In genomic region chr5:124619121-124619520, GRCh38 we compare ENCODE assay signal across 23 cellular contexts.
"Had no signal": no experiment of that assay in that cellular context is flagged by ENCODE, and none has a peak within 500 bp of the region (broad histone marks: within the 10 kb centered on the region; RNA-seq: fewer than 3 reads in every experiment).

No MANE protein-coding gene starts in this region.

- H3K4me2 ChIP-seq: smooth muscle cell had no signal

- H3K4me3 Mint-ChIP-seq: mesothelial cell of epicardium; naive B cell; natural killer cell; stimulated activated memory B cell treated with anti-CD40 and anti-IgM and Interleukin-4, amounts not matched to agents 10 μg/mL and 1 μg/mL and 100 μg/mL, for 72 hours; stimulated activated naive CD8-positive, alpha-beta T cell treated with anti-CD3 and anti-CD28 coated beads, Interleukin-15, amount 100 ng/mL, for 72 hours; type B pancreatic cell had no signal

- H3K27ac ChIP-seq: left ventricle myocardium inferior, ovary, right atrium auricular region, right lobe of liver, tibial nerve, uterus had no signal

- H3K27me3 Mint-ChIP-seq: naive B cell; progenitor cell of endocrine pancreas; stimulated activated memory B cell treated with anti-CD40 and anti-IgM and Interleukin-4, amounts not matched to agents 10 μg/mL and 1 μg/mL and 100 μg/mL, for 72 hours; type B pancreatic cell had no signal

- H3K9me3 ChIP-seq: left ventricle myocardium inferior, ovary, right atrium auricular region, right lobe of liver, tibial nerve, uterus had no signal

- H3K4me1 Mint-ChIP-seq: natural killer cell; stimulated activated naive CD8-positive, alpha-beta T cell treated with anti-CD3 and anti-CD28 coated beads, Interleukin-15, amount 100 ng/mL, for 72 hours had no signal

- ATAC-seq: natural killer cell; right lobe of liver; stimulated activated memory B cell treated with anti-CD40 and anti-IgM and Interleukin-4, amounts not matched to agents 10 μg/mL and 1 μg/mL and 100 μg/mL, for 72 hours; stimulated activated naive CD8-positive, alpha-beta T cell treated with anti-CD3 and anti-CD28 coated beads, Interleukin-15, amount 100 ng/mL, for 72 hours had no signal

- H3K36me3 ChIP-seq: left ventricle myocardium inferior, ovary, right atrium auricular region, right lobe of liver, tibial nerve, uterus had no signal

- H3K27ac Mint-ChIP-seq: mesothelial cell of epicardium; naive B cell; natural killer cell; progenitor cell of endocrine pancreas; stimulated activated memory B cell treated with anti-CD40 and anti-IgM and Interleukin-4, amounts not matched to agents 10 μg/mL and 1 μg/mL and 100 μg/mL, for 72 hours; stimulated activated naive CD8-positive, alpha-beta T cell treated with anti-CD3 and anti-CD28 coated beads, Interleukin-15, amount 100 ng/mL, for 72 hours; type B pancreatic cell had no signal

- DNase-seq: kidney; left ventricle myocardium inferior; mesendoderm; naive B cell; natural killer cell; ovary; right lobe of liver; stimulated activated CD4-positive, alpha-beta T cell treated with anti-CD3 and anti-CD28 coated beads, Interleukin-1b, Interleukin-23, amount 100 ng/mL, for 48 hours; stimulated activated CD4-positive, alpha-beta T cell treated with anti-CD3 and anti-CD28 coated beads, Interleukin-2, amount 100 ng/mL, for 48 hours; stimulated activated CD4-positive, alpha-beta T cell treated with anti-CD3 and anti-CD28 coated beads, Interleukin-4, amount 100 ng/mL, for 4 hours; stimulated activated CD8-positive, alpha-beta memory T cell treated with anti-CD3 and anti-CD28 coated beads, Interleukin-4, amount 100 ng/mL, for 48 hours; stimulated activated naive CD4-positive, alpha-beta T cell treated with Interleukin-2 at 50 U/mL for 16 hours; stimulated activated naive CD8-positive, alpha-beta T cell treated with anti-CD3 and anti-CD28 coated beads, Interleukin-15, amount 100 ng/mL, for 72 hours; substantia nigra; uterus had no signal

- H3K4me3 ChIP-seq: left ventricle myocardium inferior, lung, ovary, right atrium auricular region, right lobe of liver, smooth muscle cell, tibial nerve, uterus had no signal

- H3K9me3 Mint-ChIP-seq: mesothelial cell of epicardium; naive B cell; natural killer cell; stimulated activated memory B cell treated with anti-CD40 and anti-IgM and Interleukin-4, amounts not matched to agents 10 μg/mL and 1 μg/mL and 100 μg/mL, for 72 hours; stimulated activated naive CD8-positive, alpha-beta T cell treated with anti-CD3 and anti-CD28 coated beads, Interleukin-15, amount 100 ng/mL, for 72 hours had no signal

- H3K27me3 ChIP-seq: ovary, right atrium auricular region, right lobe of liver, tibial nerve, uterus had no signal

- H3K4me1 ChIP-seq: left ventricle myocardium inferior, right atrium auricular region, right lobe of liver, tibial nerve, uterus had no signal

- H3K36me3 Mint-ChIP-seq: mesothelial cell of epicardium; naive B cell; stimulated activated memory B cell treated with anti-CD40 and anti-IgM and Interleukin-4, amounts not matched to agents 10 μg/mL and 1 μg/mL and 100 μg/mL, for 72 hours; type B pancreatic cell had no signal
